21 cellular contexts compared by ENCODE assay signal in the genomic region with DNA sequence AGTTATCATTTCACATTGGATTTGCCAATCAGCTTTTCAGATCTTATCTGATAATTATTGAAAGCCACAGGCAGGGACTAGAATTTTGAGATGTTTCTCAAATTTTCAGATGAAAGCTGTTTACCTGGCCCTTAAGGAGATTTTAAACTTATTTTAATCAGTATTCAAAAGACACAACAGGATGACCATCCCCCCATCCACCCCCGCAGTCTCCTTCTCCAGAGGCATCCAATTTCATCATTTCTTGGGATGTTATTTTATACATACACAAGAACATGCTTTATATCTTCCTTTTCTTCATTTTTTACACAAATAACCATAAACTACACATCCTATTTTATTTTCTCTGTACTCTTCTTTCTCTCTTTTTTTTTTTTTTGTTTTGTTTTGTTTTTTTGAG.
"Had no signal": no experiment of that assay in that cellular context is flagged by ENCODE, and none has a peak within 500 bp of the region (broad histone marks: within the 10 kb centered on the region; RNA-seq: fewer than 3 reads in every experiment).

No MANE protein-coding gene starts in this region.

- H3K4me2 ChIP-seq: KMS-11 had no signal

- H3K36me3 ChIP-seq: SJSA1 had no signal

- H3K9ac ChIP-seq: KMS-11 had no signal

- H3K27me3 ChIP-seq: SJSA1 had no signal

- FAIRE-seq: RCC 7860 had no signal

- H3K4me3 ChIP-seq: SJSA1, SK-N-MC had no signal

- H3K9me3 ChIP-seq: SJSA1 had no signal

- H3K4me1 ChIP-seq: SJSA1 had no signal

- H3K27ac ChIP-seq: KMS-11, SJSA1, SK-N-MC had no signal

- DNase-seq: Kasumi-1, MM.1S, NCI-H1092 treated with DMSO at 0.1 percent for 48 hours, NCI-H1436, NCI-H187, NCI-H2029, NCI-H2081 treated with DMSO at 0.1 percent for 48 hours, NCI-H2171, NCI-H226, NCI-H446, NCI-H510A, NCI-H524 treated with DMSO at 0.1 percent for 48 hours, NCI-H69, NCI-H774, Right ventricle myocardium superior, RPMI8226, SIG-M5 had no signal
